17 cellular contexts compared by ENCODE assay signal in genomic region chr1:6279721-6280383, GRCh38. TPM values are rescaled to one million over a fixed set of nuclear protein-coding genes. Genes with fewer than 3 reads are reported as not detected.
"Had no signal": no experiment of that assay in that cellular context is flagged by ENCODE, and none has a peak within 500 bp of the region (broad histone marks: within the 10 kb centered on the region; RNA-seq: fewer than 3 reads in every experiment).

No MANE protein-coding gene starts in this region.

- H3K27ac ChIP-seq: colonic mucosa, foreskin keratinocyte, pancreas, prostate gland had no signal

- DNase-seq: colonic mucosa; dermis blood vessel endothelial cell; foreskin keratinocyte; immature natural killer cell; left colon; mammary epithelial cell; mucosa of descending colon; natural killer cell; occipital lobe; stimulated activated CD4-positive, alpha-beta T cell treated with anti-CD3 and anti-CD28 coated beads, Interleukin-2, amount 100 ng/mL, for 48 hours; stimulated activated naive CD4-positive, alpha-beta T cell treated with Interleukin-2 at 50 U/mL for 16 hours; trophoblast cell had no signal

- ATAC-seq: foreskin keratinocyte, mucosa of descending colon, natural killer cell had no signal

- H3K4me1 ChIP-seq: pancreas, prostate gland had no signal

- H3K36me3 ChIP-seq: colonic mucosa, pancreas, prostate gland had no signal

- H3K27me3 ChIP-seq: colonic mucosa, foreskin keratinocyte, pancreas had no signal

- H3K9me3 ChIP-seq: colonic mucosa, mucosa of descending colon, pancreas, prostate gland had no signal

- H3K4me3 ChIP-seq: colonic mucosa, mucosa of descending colon, pancreas, prostate gland had no signal

RNA-seq across cellular contexts. Expression of gene HES3, which starts 35.9 kb away (rescaled TPM):
- polyA plus RNA-seq: foreskin keratinocyte, immature natural killer cell, liver, mammary epithelial cell, pancreas, small intestine, thymus had no signal
